In the genomic region with DNA sequence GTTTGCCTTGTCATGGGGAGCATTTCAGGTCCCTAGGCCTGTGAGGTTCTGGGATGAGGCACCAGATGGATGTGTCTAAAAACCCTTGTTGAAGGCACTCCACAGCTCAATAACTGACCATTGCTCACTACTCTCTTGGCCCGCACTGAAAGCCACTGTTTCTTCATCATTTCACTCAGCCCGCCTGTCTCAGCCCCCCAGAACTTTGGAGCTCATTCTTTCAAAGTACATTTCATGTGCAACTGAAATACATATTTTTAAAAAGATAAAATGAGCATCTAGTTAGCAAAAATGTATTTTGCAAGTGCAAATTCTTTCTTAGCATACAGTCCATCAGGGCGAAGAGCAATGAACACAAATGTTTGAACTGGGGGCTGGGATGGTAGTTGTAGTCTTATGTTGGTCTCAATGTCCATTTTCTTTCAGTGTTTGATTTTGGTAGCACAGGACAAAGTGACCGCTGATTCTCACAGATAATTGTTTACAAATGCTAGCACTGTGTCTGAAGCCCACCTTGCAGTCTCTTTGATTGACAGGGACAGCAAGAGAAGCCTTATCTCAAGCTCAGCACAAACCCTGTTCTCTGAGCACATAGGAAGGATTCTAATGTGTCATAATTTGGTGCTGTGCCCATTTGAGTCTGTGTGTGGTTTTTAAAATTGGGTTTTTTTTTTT, we compare ENCODE assay signal across 1 cellular context.
TF ChIP-seq lines count a peak whose summit lies in the region.

No MANE protein-coding gene starts in this region.

TF ChIP-seq in HepG2, 621 proteins besides CTCF, POLR2A, EP300 and RAD21 (continued from another document and continues in another):
- TF ChIP-seq, protein P1, sequence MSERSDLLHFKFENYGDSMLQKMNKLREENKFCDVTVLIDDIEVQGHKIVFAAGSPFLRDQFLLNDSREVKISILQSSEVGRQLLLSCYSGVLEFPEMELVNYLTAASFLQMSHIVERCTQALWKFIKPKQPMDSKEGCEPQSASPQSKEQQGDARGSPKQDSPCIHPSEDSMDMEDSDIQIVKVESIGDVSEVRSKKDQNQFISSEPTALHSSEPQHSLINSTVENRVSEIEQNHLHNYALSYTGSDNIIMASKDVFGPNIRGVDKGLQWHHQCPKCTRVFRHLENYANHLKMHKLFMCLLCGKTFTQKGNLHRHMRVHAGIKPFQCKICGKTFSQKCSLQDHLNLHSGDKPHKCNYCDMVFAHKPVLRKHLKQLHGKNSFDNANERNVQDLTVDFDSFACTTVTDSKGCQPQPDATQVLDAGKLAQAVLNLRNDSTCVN (CRISPR knock-in tag; IDR thresholded peaks at IDR 0.05; ENCODE audit: borderline replicate concordance), result no peak
- TF ChIP-seq, protein P2, sequence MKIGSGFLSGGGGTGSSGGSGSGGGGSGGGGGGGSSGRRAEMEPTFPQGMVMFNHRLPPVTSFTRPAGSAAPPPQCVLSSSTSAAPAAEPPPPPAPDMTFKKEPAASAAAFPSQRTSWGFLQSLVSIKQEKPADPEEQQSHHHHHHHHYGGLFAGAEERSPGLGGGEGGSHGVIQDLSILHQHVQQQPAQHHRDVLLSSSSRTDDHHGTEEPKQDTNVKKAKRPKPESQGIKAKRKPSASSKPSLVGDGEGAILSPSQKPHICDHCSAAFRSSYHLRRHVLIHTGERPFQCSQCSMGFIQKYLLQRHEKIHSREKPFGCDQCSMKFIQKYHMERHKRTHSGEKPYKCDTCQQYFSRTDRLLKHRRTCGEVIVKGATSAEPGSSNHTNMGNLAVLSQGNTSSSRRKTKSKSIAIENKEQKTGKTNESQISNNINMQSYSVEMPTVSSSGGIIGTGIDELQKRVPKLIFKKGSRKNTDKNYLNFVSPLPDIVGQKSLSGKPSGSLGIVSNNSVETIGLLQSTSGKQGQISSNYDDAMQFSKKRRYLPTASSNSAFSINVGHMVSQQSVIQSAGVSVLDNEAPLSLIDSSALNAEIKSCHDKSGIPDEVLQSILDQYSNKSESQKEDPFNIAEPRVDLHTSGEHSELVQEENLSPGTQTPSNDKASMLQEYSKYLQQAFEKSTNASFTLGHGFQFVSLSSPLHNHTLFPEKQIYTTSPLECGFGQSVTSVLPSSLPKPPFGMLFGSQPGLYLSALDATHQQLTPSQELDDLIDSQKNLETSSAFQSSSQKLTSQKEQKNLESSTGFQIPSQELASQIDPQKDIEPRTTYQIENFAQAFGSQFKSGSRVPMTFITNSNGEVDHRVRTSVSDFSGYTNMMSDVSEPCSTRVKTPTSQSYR (CRISPR knock-in tag; IDR thresholded peaks at IDR 0.05; ENCODE audit: borderline replicate concordance), result peak; percentile 86; the same call in 1 of the 2 replicates
- TF ChIP-seq ZNF703 (CRISPR knock-in tag; IDR thresholded peaks at IDR 0.05; ENCODE audit: borderline replicate concordance), result peak; percentile 56; the same call in 1 of the 2 replicates
- TF ChIP-seq, protein P3, sequence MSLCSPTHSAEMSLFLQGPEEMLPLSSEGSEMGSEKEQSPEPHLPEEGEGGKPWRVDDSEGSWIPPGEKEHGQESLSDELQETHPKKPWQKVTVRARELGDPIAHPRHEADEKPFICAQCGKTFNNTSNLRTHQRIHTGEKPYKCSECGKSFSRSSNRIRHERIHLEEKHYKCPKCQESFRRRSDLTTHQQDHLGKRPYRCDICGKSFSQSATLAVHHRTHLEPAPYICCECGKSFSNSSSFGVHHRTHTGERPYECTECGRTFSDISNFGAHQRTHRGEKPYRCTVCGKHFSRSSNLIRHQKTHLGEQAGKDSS (CRISPR knock-in tag; IDR thresholded peaks at IDR 0.05; ENCODE audit: borderline replicate concordance, low read depth), result no peak
- TF ChIP-seq, protein P4, sequence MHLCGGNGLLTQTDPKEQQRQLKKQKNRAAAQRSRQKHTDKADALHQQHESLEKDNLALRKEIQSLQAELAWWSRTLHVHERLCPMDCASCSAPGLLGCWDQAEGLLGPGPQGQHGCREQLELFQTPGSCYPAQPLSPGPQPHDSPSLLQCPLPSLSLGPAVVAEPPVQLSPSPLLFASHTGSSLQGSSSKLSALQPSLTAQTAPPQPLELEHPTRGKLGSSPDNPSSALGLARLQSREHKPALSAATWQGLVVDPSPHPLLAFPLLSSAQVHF (CRISPR knock-in tag; IDR thresholded peaks at IDR 0.05), result no peak
- TF ChIP-seq YEATS4 (CRISPR knock-in tag; IDR thresholded peaks at IDR 0.05; ENCODE audit: borderline replicate concordance), result 0 out of 2 replicates have a peak, but pooled peaks have one; percentile 10
- TF ChIP-seq ESRRA (CRISPR knock-in tag; IDR thresholded peaks at IDR 0.05; ENCODE audit: low read depth), result peak; percentile 38; the same call in 1 of the 2 replicates
- TF ChIP-seq MIXL1 (CRISPR knock-in tag; IDR thresholded peaks at IDR 0.05), result peak; percentile 78
- TF ChIP-seq TEAD3 (CRISPR knock-in tag; optimal IDR thresholded peaks at IDR 0.05; ENCODE audit: borderline replicate concordance), result peak; percentile 51
- TF ChIP-seq KLF6 (CRISPR knock-in tag; IDR thresholded peaks at IDR 0.05), result 0 out of 2 replicates have a peak, but pooled peaks have one; percentile 41
- TF ChIP-seq, protein P5, sequence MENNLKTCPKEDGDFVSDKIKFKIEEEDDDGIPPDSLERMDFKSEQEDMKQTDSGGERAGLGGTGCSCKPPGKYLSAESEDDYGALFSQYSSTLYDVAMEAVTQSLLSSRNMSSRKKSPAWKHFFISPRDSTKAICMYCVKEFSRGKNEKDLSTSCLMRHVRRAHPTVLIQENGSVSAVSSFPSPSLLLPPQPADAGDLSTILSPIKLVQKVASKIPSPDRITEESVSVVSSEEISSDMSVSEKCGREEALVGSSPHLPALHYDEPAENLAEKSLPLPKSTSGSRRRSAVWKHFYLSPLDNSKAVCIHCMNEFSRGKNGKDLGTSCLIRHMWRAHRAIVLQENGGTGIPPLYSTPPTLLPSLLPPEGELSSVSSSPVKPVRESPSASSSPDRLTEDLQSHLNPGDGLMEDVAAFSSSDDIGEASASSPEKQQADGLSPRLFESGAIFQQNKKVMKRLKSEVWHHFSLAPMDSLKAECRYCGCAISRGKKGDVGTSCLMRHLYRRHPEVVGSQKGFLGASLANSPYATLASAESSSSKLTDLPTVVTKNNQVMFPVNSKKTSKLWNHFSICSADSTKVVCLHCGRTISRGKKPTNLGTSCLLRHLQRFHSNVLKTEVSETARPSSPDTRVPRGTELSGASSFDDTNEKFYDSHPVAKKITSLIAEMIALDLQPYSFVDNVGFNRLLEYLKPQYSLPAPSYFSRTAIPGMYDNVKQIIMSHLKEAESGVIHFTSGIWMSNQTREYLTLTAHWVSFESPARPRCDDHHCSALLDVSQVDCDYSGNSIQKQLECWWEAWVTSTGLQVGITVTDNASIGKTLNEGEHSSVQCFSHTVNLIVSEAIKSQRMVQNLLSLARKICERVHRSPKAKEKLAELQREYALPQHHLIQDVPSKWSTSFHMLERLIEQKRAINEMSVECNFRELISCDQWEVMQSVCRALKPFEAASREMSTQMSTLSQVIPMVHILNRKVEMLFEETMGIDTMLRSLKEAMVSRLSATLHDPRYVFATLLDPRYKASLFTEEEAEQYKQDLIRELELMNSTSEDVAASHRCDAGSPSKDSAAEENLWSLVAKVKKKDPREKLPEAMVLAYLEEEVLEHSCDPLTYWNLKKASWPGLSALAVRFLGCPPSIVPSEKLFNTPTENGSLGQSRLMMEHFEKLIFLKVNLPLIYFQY (CRISPR knock-in tag; IDR thresholded peaks at IDR 0.05; ENCODE audit: borderline replicate concordance), result no peak
- peak; percentile 79 for TF ChIP-seq NCOA2 (CRISPR knock-in tag; IDR thresholded peaks at IDR 0.05)
- TF ChIP-seq SOX6 (IDR thresholded peaks at IDR 0.05), result no peak
- TF ChIP-seq SOX6 (CRISPR knock-in tag; IDR thresholded peaks at IDR 0.05), result peak; percentile 85
- TF ChIP-seq MED1 (CRISPR knock-in tag; IDR thresholded peaks at IDR 0.05), result peak; percentile 71
- TF ChIP-seq HHEX (CRISPR knock-in tag; IDR thresholded peaks at IDR 0.05), result no peak
- TF ChIP-seq CREB1 (IDR thresholded peaks at IDR 0.05), result no peak
- peak; percentile 66 for TF ChIP-seq CREB1 (CRISPR knock-in tag; IDR thresholded peaks at IDR 0.05)
- TF ChIP-seq THAP11 (CRISPR knock-in tag; IDR thresholded peaks at IDR 0.05), result peak; percentile 41; the same call in 1 of the 2 replicates
- peak; percentile 94 for TF ChIP-seq HNF4A (CRISPR knock-in tag; IDR thresholded peaks at IDR 0.05)
- TF ChIP-seq SKI (IDR thresholded peaks at IDR 0.05; ENCODE audit: partially characterized antibody), result peak; percentile 51
- TF ChIP-seq, protein P6, sequence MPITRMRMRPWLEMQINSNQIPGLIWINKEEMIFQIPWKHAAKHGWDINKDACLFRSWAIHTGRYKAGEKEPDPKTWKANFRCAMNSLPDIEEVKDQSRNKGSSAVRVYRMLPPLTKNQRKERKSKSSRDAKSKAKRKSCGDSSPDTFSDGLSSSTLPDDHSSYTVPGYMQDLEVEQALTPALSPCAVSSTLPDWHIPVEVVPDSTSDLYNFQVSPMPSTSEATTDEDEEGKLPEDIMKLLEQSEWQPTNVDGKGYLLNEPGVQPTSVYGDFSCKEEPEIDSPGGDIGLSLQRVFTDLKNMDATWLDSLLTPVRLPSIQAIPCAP (CRISPR knock-in tag; IDR thresholded peaks at IDR 0.05; ENCODE audit: low read depth), result no peak
- TF ChIP-seq KAT7 (CRISPR knock-in tag; IDR thresholded peaks at IDR 0.05; ENCODE audit: borderline replicate concordance), result peak; percentile 10
- TF ChIP-seq KDM6A (CRISPR knock-in tag; IDR thresholded peaks at IDR 0.05; ENCODE audit: low read depth), result peak; percentile 96
- TF ChIP-seq, protein P7, sequence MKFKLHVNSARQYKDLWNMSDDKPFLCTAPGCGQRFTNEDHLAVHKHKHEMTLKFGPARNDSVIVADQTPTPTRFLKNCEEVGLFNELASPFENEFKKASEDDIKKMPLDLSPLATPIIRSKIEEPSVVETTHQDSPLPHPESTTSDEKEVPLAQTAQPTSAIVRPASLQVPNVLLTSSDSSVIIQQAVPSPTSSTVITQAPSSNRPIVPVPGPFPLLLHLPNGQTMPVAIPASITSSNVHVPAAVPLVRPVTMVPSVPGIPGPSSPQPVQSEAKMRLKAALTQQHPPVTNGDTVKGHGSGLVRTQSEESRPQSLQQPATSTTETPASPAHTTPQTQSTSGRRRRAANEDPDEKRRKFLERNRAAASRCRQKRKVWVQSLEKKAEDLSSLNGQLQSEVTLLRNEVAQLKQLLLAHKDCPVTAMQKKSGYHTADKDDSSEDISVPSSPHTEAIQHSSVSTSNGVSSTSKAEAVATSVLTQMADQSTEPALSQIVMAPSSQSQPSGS (CRISPR knock-in tag; IDR thresholded peaks at IDR 0.05), result peak; percentile 72; the same call in 1 of the 2 replicates
- peak; percentile 59 for TF ChIP-seq ZFP36 (IDR thresholded peaks at IDR 0.05; ENCODE audit: borderline replicate concordance, low read depth, low read length, partially characterized antibody)
- TF ChIP-seq CEBPG (CRISPR knock-in tag; IDR thresholded peaks at IDR 0.05), result peak; percentile 44
- TF ChIP-seq MEIS1 (CRISPR knock-in tag; IDR thresholded peaks at IDR 0.05; ENCODE audit: borderline replicate concordance), result peak; percentile 93; the same call in 1 of the 2 replicates
- no peak for TF ChIP-seq SSRP1 (CRISPR knock-in tag; IDR thresholded peaks at IDR 0.05)
- no peak for TF ChIP-seq ZNF589 (CRISPR knock-in tag; conservative IDR thresholded peaks at IDR 0.05)
- peak; percentile 43; the same call in 1 of the 2 replicates for TF ChIP-seq RBFOX2 (IDR thresholded peaks at IDR 0.05; ENCODE audit: low read depth, low read length)
- peak; percentile 4; the same call in 1 of the 2 replicates for TF ChIP-seq STAG1 (CRISPR knock-in tag; IDR thresholded peaks at IDR 0.05)
- TF ChIP-seq MXD4 (CRISPR knock-in tag; IDR thresholded peaks at IDR 0.05), result 0 out of 2 replicates have a peak, but pooled peaks have one; percentile 34
- TF ChIP-seq RARA (CRISPR knock-in tag; IDR thresholded peaks at IDR 0.05), result peak; percentile 58; the same call in 1 of the 2 replicates
- TF ChIP-seq HDAC1 (CRISPR knock-in tag; IDR thresholded peaks at IDR 0.05), result peak; percentile 23
- no peak for TF ChIP-seq NR2C2 (CRISPR knock-in tag; IDR thresholded peaks at IDR 0.05; ENCODE audit: borderline replicate concordance)
- peak; percentile 85 for TF ChIP-seq FOXP1 (IDR thresholded peaks at IDR 0.05)
- peak; percentile 83 for TF ChIP-seq FOXP1 (CRISPR knock-in tag; IDR thresholded peaks at IDR 0.05)
- TF ChIP-seq, protein P8, sequence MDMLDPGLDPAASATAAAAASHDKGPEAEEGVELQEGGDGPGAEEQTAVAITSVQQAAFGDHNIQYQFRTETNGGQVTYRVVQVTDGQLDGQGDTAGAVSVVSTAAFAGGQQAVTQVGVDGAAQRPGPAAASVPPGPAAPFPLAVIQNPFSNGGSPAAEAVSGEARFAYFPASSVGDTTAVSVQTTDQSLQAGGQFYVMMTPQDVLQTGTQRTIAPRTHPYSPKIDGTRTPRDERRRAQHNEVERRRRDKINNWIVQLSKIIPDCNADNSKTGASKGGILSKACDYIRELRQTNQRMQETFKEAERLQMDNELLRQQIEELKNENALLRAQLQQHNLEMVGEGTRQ (IDR thresholded peaks at IDR 0.05; ENCODE audit: low read depth, low read length), result no peak
- TF ChIP-seq, protein P8 (CRISPR knock-in tag; IDR thresholded peaks at IDR 0.05; ENCODE audit: borderline replicate concordance), result 0 out of 2 replicates have a peak, but pooled peaks have one; percentile 17
- TF ChIP-seq ZBTB7B (CRISPR knock-in tag; IDR thresholded peaks at IDR 0.05), result peak; percentile 100
- TF ChIP-seq ZFP1 (CRISPR knock-in tag; IDR thresholded peaks at IDR 0.05), result no peak
- peak; percentile 71 for TF ChIP-seq TCF7 (IDR thresholded peaks at IDR 0.05; ENCODE audit: low read depth)
- TF ChIP-seq NCOR1 (IDR thresholded peaks at IDR 0.05; ENCODE audit: borderline replicate concordance, low read length), result peak; percentile 86
- peak; percentile 67; the same call in 1 of the 2 replicates for TF ChIP-seq DPF2 (CRISPR knock-in tag; IDR thresholded peaks at IDR 0.05; ENCODE audit: borderline replicate concordance, low read depth)
- TF ChIP-seq, protein P9, sequence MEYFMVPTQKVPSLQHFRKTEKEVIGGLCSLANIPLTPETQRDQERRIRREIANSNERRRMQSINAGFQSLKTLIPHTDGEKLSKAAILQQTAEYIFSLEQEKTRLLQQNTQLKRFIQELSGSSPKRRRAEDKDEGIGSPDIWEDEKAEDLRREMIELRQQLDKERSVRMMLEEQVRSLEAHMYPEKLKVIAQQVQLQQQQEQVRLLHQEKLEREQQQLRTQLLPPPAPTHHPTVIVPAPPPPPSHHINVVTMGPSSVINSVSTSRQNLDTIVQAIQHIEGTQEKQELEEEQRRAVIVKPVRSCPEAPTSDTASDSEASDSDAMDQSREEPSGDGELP (IDR thresholded peaks at IDR 0.05; ENCODE audit: borderline replicate concordance, low read depth), result peak; percentile 47; the same call in 1 of the 2 replicates
- TF ChIP-seq MAFF (IDR thresholded peaks at IDR 0.05; ENCODE audit: low read depth, low read length), result 0 out of 2 replicates have a peak, but pooled peaks have one; percentile 33
- no peak for TF ChIP-seq MBD4 (IDR thresholded peaks at IDR 0.05; ENCODE audit: borderline replicate concordance, low read length)
